ENCODE assay signal across 8 cellular contexts in genomic region chr1:236524142-236524891, GRCh38. TPM values are rescaled to one million over a fixed set of nuclear protein-coding genes. Genes with fewer than 3 reads are reported as not detected.
DNase-seq lines count a peak whose midpoint lies in the region; ATAC-seq and TF ChIP-seq lines count a peak whose summit lies in the region.

No MANE protein-coding gene starts in this region.

- H3K9me3 ChIP-seq in SK-N-SH (no peaks in the 10 kb centered on the region), ovary (no peaks in the 10 kb centered on the region), uterus (no peaks in the 10 kb centered on the region)

- H3K36me3 ChIP-seq in H7 (replicated peaks; ENCODE audit: control insufficient read depth, insufficient read depth, low read length) = no peaks in the 10 kb centered on the region
- peaks cover 4 to 15% of the 10 kb centered on the region in 2 experiments for H3K36me3 ChIP-seq in SK-N-SH (replicated peaks in 1 of 2; ENCODE audit: control insufficient read depth in 1 of 2, insufficient read depth in 2 of 2, low read length in 1 of 2)
- no peaks in the 10 kb centered on the region for H3K36me3 ChIP-seq in ovary
- no peaks in the 10 kb centered on the region for H3K36me3 ChIP-seq in uterus

- peak; percentile 73 for ATAC-seq in Right ventricle myocardium superior (ENCODE audit: poor library complexity)

- H3K79me2 ChIP-seq in SK-N-SH (ENCODE audit: insufficient read depth) = peaks cover 9% of the 10 kb centered on the region

- peak overlapping the region; percentile 7 to 40; a peak in 3 of 4 replicates for H3K27ac ChIP-seq in SK-N-SH (ENCODE audit: low read depth in 2 of 2, low read length in 1 of 2)
- peak overlapping the region; percentile 80 to 88 for H3K27ac ChIP-seq in ovary
- H3K27ac ChIP-seq in uterus = peak overlapping the region; percentile 87 to 91

- DNase-seq in GF-D8 (lab: John Stamatoyannopoulos, UW) (peak; percentile 40), H7 (peak; percentile 75), LoVo (ENCODE audit: low spot score) (peak; percentile 79), SK-N-SH (peak; percentile 70), Right ventricle myocardium superior (no peak), ovary (peak in 1 of 5 donors; percentile 35), uterus (peak; percentile 24 to 49)
- DNase-seq in activated naive CD8-positive, alpha-beta T cell treated with anti-CD3 and anti-CD28 coated beads for 36 hours = peak; percentile 53

- H2AFZ ChIP-seq in SK-N-SH (ENCODE audit: low read depth) = peak overlapping the region; percentile 97

- no peaks in the 10 kb centered on the region for H3K9me3 Mint-ChIP-seq in activated naive CD8-positive, alpha-beta T cell treated with anti-CD3 and anti-CD28 coated beads for 36 hours

- peaks cover 0 to 8% of the 10 kb centered on the region in 2 experiments; a peak in 2 of 4 replicates for H3K4me1 ChIP-seq in SK-N-SH (ENCODE audit: control insufficient read depth in 1 of 2, insufficient read depth in 2 of 2, low read depth in 1 of 2, low read length in 1 of 2)
- peaks cover 1% of the 10 kb centered on the region for H3K4me1 ChIP-seq in ovary (ENCODE audit: insufficient read depth)
- H3K4me1 ChIP-seq in uterus = peaks cover 0 to 6% of the 10 kb centered on the region in 2 donors

- no peaks in the 10 kb centered on the region for H3K9me2 ChIP-seq in SK-N-SH

- H3K4me3 Mint-ChIP-seq in activated naive CD8-positive, alpha-beta T cell treated with anti-CD3 and anti-CD28 coated beads for 36 hours = peak overlapping the region; percentile 97

- no peak for TF ChIP-seq POLR2A in ovary (IDR thresholded peaks at IDR 0.05)
- TF ChIP-seq POLR2A in uterus (IDR thresholded peaks at IDR 0.05) = peak in 1 of 2 donors; percentile 6

- H3F3A ChIP-seq in SK-N-SH (replicated peaks; ENCODE audit: insufficient read depth) = no peaks in the 10 kb centered on the region

- no peaks in the 10 kb centered on the region for H3K27me3 Mint-ChIP-seq in activated naive CD8-positive, alpha-beta T cell treated with anti-CD3 and anti-CD28 coated beads for 36 hours

- H3K4me2 ChIP-seq in SK-N-SH = peak overlapping the region; percentile 85

- CTCF ChIA-PET in SK-N-SH (lab: Yijun Ruan, JAX) = no interaction called here

- H3K27me3 ChIP-seq in H7 (ENCODE audit: control insufficient read depth, insufficient read depth, low read length) (peaks cover 15% of the 10 kb centered on the region), SK-N-SH (ENCODE audit: insufficient read depth) (no peaks in the 10 kb centered on the region), ovary (no peaks in the 10 kb centered on the region), uterus (no peaks in the 10 kb centered on the region)

- peak overlapping the region; percentile 65 for H3K9ac ChIP-seq in SK-N-SH

- peaks cover 10% of the 10 kb centered on the region for H3K36me3 Mint-ChIP-seq in activated naive CD8-positive, alpha-beta T cell treated with anti-CD3 and anti-CD28 coated beads for 36 hours

- intact Hi-C loops in Right ventricle myocardium superior (cut with DNase I) (no loop called here), ovary (cut with DNase I) (loop anchor here in 1 of 4 donors (10.0 kb wide), 1 partner anchor 240 kb away; the partner anchor contains the start of gene ERO1B), uterus (cut with DNase I; ENCODE audit: low total_unique reads) (no loop called here)

- no peak for TF ChIP-seq EP300 in SK-N-SH (IDR thresholded peaks at IDR 0.05; ENCODE audit: borderline replicate concordance in 1 of 2, low read depth in 1 of 2, low read length in 1 of 2)
- TF ChIP-seq EP300 in ovary (IDR thresholded peaks at IDR 0.05) = no peak

- H3K27ac Mint-ChIP-seq in activated naive CD8-positive, alpha-beta T cell treated with anti-CD3 and anti-CD28 coated beads for 36 hours = peak overlapping the region; percentile 98

- POLR2A ChIA-PET in SK-N-SH (lab: Yijun Ruan, JAX) = no interaction called here

- peaks cover 8% of the 10 kb centered on the region for H3K4me1 Mint-ChIP-seq in activated naive CD8-positive, alpha-beta T cell treated with anti-CD3 and anti-CD28 coated beads for 36 hours

- H3K4me3 ChIP-seq in H7 (ENCODE audit: insufficient read depth, low read depth, low read length) (peak overlapping the region; percentile 83), SK-N-SH (ENCODE audit: low read depth in 2 of 2, low read length in 1 of 2) (peak overlapping the region; percentile 67 to 81), ovary (peak overlapping the region; percentile 69), uterus (peak overlapping the region; percentile 84)

- no peak for TF ChIP-seq RAD21 in SK-N-SH (IDR thresholded peaks at IDR 0.05; ENCODE audit: low read length)

- WGBS in SK-N-SH (ENCODE audit: low lambda C conversion rate) = 0% methylated on average over 12 of the region's 32 CpGs
- 0 to 1% (median 0%) methylated on average over 32 of the region's 32 CpGs for WGBS in ovary, 3 donors

- TF ChIP-seq CTCF in SK-N-SH (IDR thresholded peaks at IDR 0.05) (no peak), ovary (IDR thresholded peaks at IDR 0.05) (no peak), uterus (IDR thresholded peaks at IDR 0.05) (no peak)

- H4K20me1 ChIP-seq in SK-N-SH (ENCODE audit: insufficient read depth) = no peaks in the 10 kb centered on the region

TF ChIP-seq in SK-N-SH, 30 proteins besides CTCF, POLR2A, EP300 and RAD21 (continues in another document):
- peak; percentile 56 for TF ChIP-seq MAX (IDR thresholded peaks at IDR 0.05; ENCODE audit: low read depth)
- TF ChIP-seq USF1 (IDR thresholded peaks at IDR 0.05; ENCODE audit: borderline replicate concordance, low read depth) = peak; percentile 86
- TF ChIP-seq TAF1 (IDR thresholded peaks at IDR 0.05; ENCODE audit: borderline replicate concordance, low read depth, low read length) = 0 out of 2 replicates have a peak, but pooled peaks have one; percentile 42
- TF ChIP-seq RXRA (IDR thresholded peaks at IDR 0.05; ENCODE audit: borderline replicate concordance, low read depth) = no peak
- TF ChIP-seq RCOR1 (IDR thresholded peaks at IDR 0.05; ENCODE audit: low read length) = 0 out of 2 replicates have a peak, but pooled peaks have one; percentile 36
- TF ChIP-seq ELF1 (IDR thresholded peaks at IDR 0.05) = no peak
- 0 out of 2 replicates have a peak, but pooled peaks have one; percentile 48 for TF ChIP-seq YY1 (IDR thresholded peaks at IDR 0.05; ENCODE audit: low read depth)
- peak; percentile 62 for TF ChIP-seq MXI1 (IDR thresholded peaks at IDR 0.05; ENCODE audit: low read depth, low read length)
- TF ChIP-seq FOSL2 (IDR thresholded peaks at IDR 0.05; ENCODE audit: borderline replicate concordance, low read depth) = no peak
- no peak for TF ChIP-seq RFX5 (IDR thresholded peaks at IDR 0.05; ENCODE audit: low read length)
- no peak for TF ChIP-seq EZH2phosphoT487 (IDR thresholded peaks at IDR 0.05; ENCODE audit: borderline replicate concordance, low read depth)
- TF ChIP-seq MEF2A (IDR thresholded peaks at IDR 0.05; ENCODE audit: borderline replicate concordance, low read depth) = no peak
- TF ChIP-seq NRF1 (IDR thresholded peaks at IDR 0.05; ENCODE audit: low read depth, low read length) = no peak
- TF ChIP-seq SIN3A (IDR thresholded peaks at IDR 0.05; ENCODE audit: borderline replicate concordance, low read depth, low read length) = no peak; the same call in 1 of the 2 replicates
- no peak for TF ChIP-seq FOXJ3 (CRISPR knock-in tag; IDR thresholded peaks at IDR 0.05)
- no peak for TF ChIP-seq ZBTB33 (IDR thresholded peaks at IDR 0.05; ENCODE audit: borderline replicate concordance, low read depth)
- no peak for TF ChIP-seq FOXM1 (IDR thresholded peaks at IDR 0.05; ENCODE audit: low read depth)
- peak; percentile 40; the same call in 1 of the 2 replicates for TF ChIP-seq POLR2AphosphoS5 (IDR thresholded peaks at IDR 0.05; ENCODE audit: low read depth, low read length)
- no peak for TF ChIP-seq CHD2 (IDR thresholded peaks at IDR 0.05; ENCODE audit: low read length, partially characterized antibody)

RNA-seq across cellular contexts. Expression of gene LGALS8, which starts 0.5 kb away (rescaled TPM):
- total RNA-seq in H7 (2014; rRNA removed; shearing (Covaris generic)) = 16.8 and 27.7 TPM in 2 replicates
- 18.9 and 30.3 TPM in 2 replicates for polyA plus RNA-seq in SK-N-SH (2012; rRNA removed)
- polyA plus RNA-seq in SK-N-SH (2012; cell fraction: cytosol; rRNA removed) = 18.4 and 19.8 TPM in 2 replicates
- polyA plus RNA-seq in SK-N-SH (2012; cell fraction: nucleus; rRNA removed) = 74.2 and 96.2 TPM in 2 replicates
- 10 to 100 TPM; 69.0 to 76.6 TPM for total RNA-seq in activated naive CD8-positive, alpha-beta T cell treated with anti-CD3 and anti-CD28 coated beads for 36 hours
- 78.2 TPM for total RNA-seq in Right ventricle myocardium superior
- total RNA-seq in ovary = 10 to 100 TPM; 36.4 to 91.2 (median 44.5) TPM
- polyA plus RNA-seq in ovary = 10 to 100 TPM; 23.7 to 54.0 TPM
- 100 to 1,000 TPM in 1 of 4 donors, 10 to 100 TPM in 3; 45.7 to 112 (median 61.5) TPM for total RNA-seq in uterus

Comparison
In these comparisons a context has a peak if more than half of its experiments do, and no peak if none do; other contexts are left out.
1. H3K27ac ChIP-seq: peak in every context shown above with its lines; median percentile 89 in uterus; 84 in ovary; 24 in SK-N-SH.